ENCODE assay signal across 25 cellular contexts in genomic region chr5:165626161-165626560, GRCh38.
"Had no signal": no experiment of that assay in that cellular context is flagged by ENCODE, and none has a peak within 500 bp of the region (broad histone marks: within the 10 kb centered on the region; RNA-seq: fewer than 3 reads in every experiment).

No MANE protein-coding gene starts in this region.

- H3K27ac Mint-ChIP-seq: dendritic cell treated with granulocyte-macrophage colony-stimulating factor and Interleukin-4, amounts not matched to agents 40 ng/mL and 50 ng/mL, for 4 days; effector memory CD8-positive, alpha-beta T cell; endodermal cell had no signal

- H3K9me3 Mint-ChIP-seq: endodermal cell had no signal

- ATAC-seq: effector memory CD8-positive, alpha-beta T cell; esophagus mucosa; foreskin keratinocyte; gastrocnemius medialis; gastroesophageal sphincter; heart left ventricle; heart right ventricle had no signal

- H3K36me3 ChIP-seq: colonic mucosa, esophagus muscularis mucosa, esophagus squamous epithelium, gastrocnemius medialis, gastroesophageal sphincter, heart left ventricle, heart right ventricle had no signal

- H3K27ac ChIP-seq: colonic mucosa, coronary artery, dorsolateral prefrontal cortex, epithelial cell of prostate, esophagus muscularis mucosa, esophagus squamous epithelium, foreskin keratinocyte, gastrocnemius medialis, gastroesophageal sphincter, heart left ventricle, heart right ventricle had no signal

- H3K4me1 ChIP-seq: colonic mucosa, esophagus squamous epithelium, foreskin keratinocyte, gastrocnemius medialis, gastroesophageal sphincter, heart right ventricle had no signal

- H3K27me3 ChIP-seq: colonic mucosa, dorsolateral prefrontal cortex, esophagus muscularis mucosa, esophagus squamous epithelium, foreskin keratinocyte, gastrocnemius medialis, gastroesophageal sphincter, heart left ventricle had no signal

- H3K4me3 ChIP-seq: colonic mucosa, coronary artery, dorsolateral prefrontal cortex, esophagus muscularis mucosa, esophagus squamous epithelium, gastrocnemius medialis, gastroesophageal sphincter, heart left ventricle, heart right ventricle had no signal

- H3K4me3 Mint-ChIP-seq: dendritic cell treated with granulocyte-macrophage colony-stimulating factor and Interleukin-4, amounts not matched to agents 40 ng/mL and 50 ng/mL, for 4 days; effector memory CD8-positive, alpha-beta T cell; endodermal cell had no signal

- DNase-seq: colonic mucosa; cortex of kidney; dermis blood vessel endothelial cell; dorsolateral prefrontal cortex; effector CD4-positive, alpha-beta T cell; effector CD8-positive, alpha-beta T cell; effector memory CD4-positive, alpha-beta T cell; effector memory CD8-positive, alpha-beta T cell; endodermal cell; erythroblast; esophagus squamous epithelium; foreskin fibroblast; foreskin keratinocyte; foreskin melanocyte; gastrocnemius medialis; glutamatergic neuron; head of caudate nucleus; heart left ventricle; heart right ventricle had no signal

- H3K9me3 ChIP-seq: colonic mucosa, esophagus muscularis mucosa, esophagus squamous epithelium, gastrocnemius medialis, gastroesophageal sphincter, heart left ventricle had no signal

- H3K27me3 Mint-ChIP-seq: dendritic cell treated with granulocyte-macrophage colony-stimulating factor and Interleukin-4, amounts not matched to agents 40 ng/mL and 50 ng/mL, for 4 days; effector memory CD8-positive, alpha-beta T cell had no signal
